In genomic region chr14:24243336-24243836, GRCh38 we compare ENCODE assay signal across 6 cellular contexts. TPM values are rescaled to one million over a fixed set of nuclear protein-coding genes. Genes with fewer than 3 reads are reported as not detected.
DNase-seq lines count a peak whose midpoint lies in the region; ATAC-seq and TF ChIP-seq lines count a peak whose summit lies in the region.

No MANE protein-coding gene starts in this region.

- no peak for DNase-seq in H9
- peak; percentile 17 for DNase-seq in SW480 (ENCODE audit: low spot score)
- DNase-seq in immature natural killer cell, result no peak
- no peak for DNase-seq in vagina (ENCODE audit: extremely low spot score in 2 of 2)
- no peak for DNase-seq in iPS-NIHi7 (ENCODE audit: extremely low spot score)

- peak overlapping the region; percentile 39 for H2BK12ac ChIP-seq in H9 (ENCODE audit: insufficient read length, low read depth, low read length)

- H3K27ac Mint-ChIP-seq in H9 (peak overlapping the region; percentile 99 to 100 (median 100); a peak in 3 of 7 replicates), immature natural killer cell (peak overlapping the region; percentile 97 to 99 (median 99))

- H3K36me3 Mint-ChIP-seq in H9 (ENCODE audit: insufficient read depth in 1 of 3, low read depth in 3 of 3) (peaks cover 12 to 28% (median 24%) of the 10 kb centered on the region in 3 experiments; a peak in 6 of 7 replicates), immature natural killer cell (peaks cover 0 to 15% (median 9%) of the 10 kb centered on the region in 3 donors)

- no CpG with 5 or more reads among the region's 10 CpGs for WGBS in H9 (ENCODE audit: extremely low coverage, insufficient read length, low lambda C conversion rate)

- H3K27ac ChIP-seq in H9 (ENCODE audit: insufficient read length, low read depth, low read length) (no peak overlapping the region), vagina (peak overlapping the region; percentile 98)

- peaks cover 8% of the 10 kb centered on the region; the same call in 1 of the 2 replicates for H3K27me3 Mint-ChIP-seq in H9 (ENCODE audit: low read depth)
- peaks cover 6 to 22% (median 20%) of the 10 kb centered on the region in 3 donors for H3K27me3 Mint-ChIP-seq in immature natural killer cell (ENCODE audit: low read depth in 3 of 3)

- no peak overlapping the region for H2AK5ac ChIP-seq in H9 (ENCODE audit: insufficient read length, low read length)

- H4K20me1 ChIP-seq in H9 (ENCODE audit: control insufficient read depth, insufficient read depth, insufficient read length), result peaks cover 2% of the 10 kb centered on the region

- H3K9ac ChIP-seq in H9 (ENCODE audit: extremely low read depth, insufficient read length, low read length), result peak overlapping the region; percentile 19

- no peak overlapping the region for H4K5ac ChIP-seq in H9 (ENCODE audit: insufficient read length, low read depth, low read length)

- H3K27me3 ChIP-seq in H9 (ENCODE audit: insufficient read depth, low read length) (no peaks in the 10 kb centered on the region), vagina (no peaks in the 10 kb centered on the region)

- H3K23ac ChIP-seq in H9 (ENCODE audit: insufficient read length, low read depth, low read length), result no peak overlapping the region

- H3T11ph ChIP-seq in H9 (ENCODE audit: low read length), result no peak overlapping the region

- H3K4ac ChIP-seq in H9 (ENCODE audit: low read depth, low read length), result no peak overlapping the region

- ATAC-seq in GM18511 (IDR thresholded peaks at IDR 0.05; ENCODE audit: unreplicated experiment), result no peak

- H3K56ac ChIP-seq in H9 (ENCODE audit: insufficient read length, low read depth, low read length), result no peak overlapping the region

- no peak overlapping the region for H4K91ac ChIP-seq in H9 (ENCODE audit: insufficient read length, low read depth, low read length)

- H3K9me3 Mint-ChIP-seq in H9 (no peaks in the 10 kb centered on the region), immature natural killer cell (no peaks in the 10 kb centered on the region)

- no peaks in the 10 kb centered on the region for H3K79me2 ChIP-seq in H9 (ENCODE audit: insufficient read depth, low read length)

- intact Hi-C loops in vagina (cut with DNase I), result loop anchor here (2.0 to 5.0 kb wide), 2 partner anchors 53 to 189 kb away; no protein-coding TSS in a partner anchor

- H3K14ac ChIP-seq in H9 (ENCODE audit: insufficient read depth, low read length), result no peak overlapping the region; the same call in 1 of the 2 replicates

- no peaks in the 10 kb centered on the region for H3K79me1 ChIP-seq in H9 (ENCODE audit: insufficient read depth, low read depth, low read length, poor library complexity, severe bottlenecking)

- peaks cover 0 to 28% of the 10 kb centered on the region in 2 donors for H3K36me3 ChIP-seq in vagina

- H3K4me2 ChIP-seq in H9 (ENCODE audit: insufficient read depth, insufficient read length, low read length), result peak overlapping the region; percentile 47

- H2AFZ ChIP-seq in H9 (ENCODE audit: low read length), result no peak overlapping the region

- H2BK5ac ChIP-seq in H9 (ENCODE audit: insufficient read length, low read length), result no peak overlapping the region

- H3K18ac ChIP-seq in H9 (ENCODE audit: insufficient read length, low read depth, low read length), result no peak overlapping the region

- H3K4me3 Mint-ChIP-seq in H9 (peak overlapping the region; percentile 92 to 96), immature natural killer cell (peak overlapping the region; percentile 88 to 99 (median 98))

- H3K23me2 ChIP-seq in H9 (ENCODE audit: insufficient read length, low read depth, low read length, poor library complexity, severe bottlenecking), result peaks cover 6% of the 10 kb centered on the region

- no peak overlapping the region for H4K8ac ChIP-seq in H9 (replicated peaks; ENCODE audit: insufficient read length, low read depth, low read length)

- no peak overlapping the region for H2BK20ac ChIP-seq in H9 (ENCODE audit: low read depth, low read length, poor library complexity, severe bottlenecking)

- H3K9me3 ChIP-seq in H9 (ENCODE audit: control insufficient read depth, low read depth, low read length) (no peaks in the 10 kb centered on the region), vagina (no peaks in the 10 kb centered on the region)

- TF ChIP-seq CTCF in H9 (conservative IDR thresholded peaks at IDR 0.05) (no peak), vagina (IDR thresholded peaks at IDR 0.05) (no peak)

- no peaks in the 10 kb centered on the region for H3K4me1 ChIP-seq in H9 (ENCODE audit: insufficient read depth, low read length)
- H3K4me1 ChIP-seq in vagina, result peaks cover 45% of the 10 kb centered on the region

- no peak overlapping the region for H2BK15ac ChIP-seq in H9 (ENCODE audit: low read depth, low read length)

- H2BK120ac ChIP-seq in H9 (ENCODE audit: low read depth, low read length, poor library complexity, severe bottlenecking), result no peak overlapping the region

- H3K4me3 ChIP-seq in vagina, result peak overlapping the region; percentile 65 to 75

- H3K4me1 Mint-ChIP-seq in H9 (peaks cover 11 to 12% of the 10 kb centered on the region in 2 experiments), immature natural killer cell (peaks cover 70 to 81% of the 10 kb centered on the region in 2 donors)

- TF ChIP-seq POLR2A in vagina (IDR thresholded peaks at IDR 0.05), result no peak

RNA-seq across cellular contexts. Expression of gene TINF2, which starts 1.0 kb away (rescaled TPM):
- 41.3 and 47.6 TPM in 2 replicates for total RNA-seq in H9 (2021)
- 100 to 1,000 TPM; 248 to 289 (median 249) TPM for polyA plus RNA-seq in immature natural killer cell
- total RNA-seq in vagina, result 64.1 TPM

RNA-seq across cellular contexts. Expression of gene GMPR2, which starts 10.7 kb away (rescaled TPM):
- total RNA-seq in H9 (2021), result 84.7 and 86.9 TPM in 2 replicates
- polyA plus RNA-seq in immature natural killer cell, result 100 to 1,000 TPM in 1 of 3 donors, 10 to 100 TPM in 2; 89.3 to 134 (median 96.0) TPM
- total RNA-seq in vagina, result 35.6 TPM

RNA-seq across cellular contexts. Expression of gene NEDD8, which starts 11.2 kb away (rescaled TPM):
- total RNA-seq in H9 (2021) (214 and 225 TPM in 2 replicates), vagina (140 TPM)
- 100 to 1,000 TPM; 347 to 503 (median 373) TPM for polyA plus RNA-seq in immature natural killer cell

RNA-seq across cellular contexts. Expression of gene TGM1, which starts 19.6 kb away (rescaled TPM):
- total RNA-seq in H9 (2021) (1.8 and 2.9 TPM in 2 replicates), vagina (269 TPM)
- polyA plus RNA-seq in immature natural killer cell, result under 1 TPM in 1 of 3 donors, not detected in 2; 0.41 TPM

RNA-seq across cellular contexts. Expression of gene MDP1, which starts 27.5 kb away (rescaled TPM):
- 18.8 and 19.0 TPM in 2 replicates for total RNA-seq in H9 (2021)
- 10 to 100 TPM; 29.2 to 45.5 (median 29.5) TPM for polyA plus RNA-seq in immature natural killer cell
- 32.7 TPM for total RNA-seq in vagina
